ENCODE assay signal across 29 cellular contexts in genomic region chr10:12597176-12597575, GRCh38.
"Had no signal": no experiment of that assay in that cellular context is flagged by ENCODE, and none has a peak within 500 bp of the region (broad histone marks: within the 10 kb centered on the region; RNA-seq: fewer than 3 reads in every experiment).

No MANE protein-coding gene starts in this region.

- H3K27ac ChIP-seq: esophagus squamous epithelium, heart right ventricle, neural progenitor cell, parathyroid adenoma, testis, tibial artery had no signal

- H3K36me3 ChIP-seq: esophagus squamous epithelium, heart right ventricle, neural progenitor cell, right lobe of liver, tibial artery had no signal

- DNase-seq: cortex of kidney; effector memory CD8-positive, alpha-beta T cell; erythroblast; esophagus squamous epithelium; foreskin melanocyte; glutamatergic neuron; heart right ventricle; hippocampal formation; immature natural killer cell; islet precursor cell; kidney glomerular epithelial cell; left colon; left ventricle myocardium superior; right lobe of liver; small intestine; stimulated activated CD4-positive, alpha-beta T cell treated with anti-CD3 and anti-CD28 coated beads, Interleukin-15, amount 100 ng/mL, for 24 hours; stimulated activated CD4-positive, alpha-beta T cell treated with anti-CD3 and anti-CD28 coated beads, Interleukin-2, amount 100 ng/mL, for 48 hours; stimulated activated CD8-positive, alpha-beta memory T cell treated with anti-CD3 and anti-CD28 coated beads, Interleukin-4, amount 100 ng/mL, for 48 hours; stimulated activated naive CD8-positive, alpha-beta T cell treated with anti-CD3 and anti-CD28 coated beads, Interleukin-15, Interleukin-2, amounts not matched to agents 100 U/mL and 50 U/mL, for 24 hours; substantia nigra; testis; tibial artery had no signal

- H3K4me3 Mint-ChIP-seq: effector memory CD8-positive, alpha-beta T cell; memory B cell; natural killer cell treated with Interleukin-12 subunit alpha and Interleukin-12 subunit beta and Interleukin-15 and Interleukin-18, amount 100 ng/mL, for 72 hours; neural progenitor cell had no signal

- H3K4me2 ChIP-seq: neural progenitor cell had no signal

- H3K27ac Mint-ChIP-seq: memory B cell, progenitor cell of endocrine pancreas, type B pancreatic cell had no signal

- H3K27me3 Mint-ChIP-seq: effector memory CD8-positive, alpha-beta T cell; memory B cell; natural killer cell treated with Interleukin-12 subunit alpha and Interleukin-12 subunit beta and Interleukin-15 and Interleukin-18, amount 100 ng/mL, for 72 hours; progenitor cell of endocrine pancreas; type B pancreatic cell had no signal

- H3K9ac ChIP-seq: neural progenitor cell, parathyroid adenoma had no signal

- H3K9me3 ChIP-seq: right lobe of liver, testis had no signal

- ATAC-seq: effector memory CD8-positive, alpha-beta T cell; heart right ventricle; left colon; left ventricle myocardium superior; natural killer cell treated with Interleukin-12 subunit alpha and Interleukin-12 subunit beta and Interleukin-15 and Interleukin-18, amount 100 ng/mL, for 72 hours; stimulated activated naive CD8-positive, alpha-beta T cell treated with anti-CD3 and anti-CD28 coated beads, Interleukin-15, Interleukin-2, amounts not matched to agents 100 U/mL and 50 U/mL, for 24 hours had no signal

- H3K36me3 Mint-ChIP-seq: natural killer cell treated with Interleukin-12 subunit alpha and Interleukin-12 subunit beta and Interleukin-15 and Interleukin-18, amount 100 ng/mL, for 72 hours had no signal

- H3K4me1 ChIP-seq: parathyroid adenoma, testis, tibial artery had no signal

- H3K4me3 ChIP-seq: esophagus squamous epithelium, heart right ventricle, lung, neural progenitor cell, right lobe of liver, testis, tibial artery had no signal

- H3K27me3 ChIP-seq: esophagus squamous epithelium, heart right ventricle, neural progenitor cell, right lobe of liver, testis, tibial artery had no signal

- H3K9me3 Mint-ChIP-seq: memory B cell had no signal
